ENCODE assay signal across 1 cellular context in genomic region chr20:645318-646106, GRCh38.
TF ChIP-seq lines count a peak whose summit lies in the region.

No MANE protein-coding gene starts in this region.

TF ChIP-seq in GM12878, 131 proteins besides CTCF, POLR2A, EP300 and RAD21 (continued from another document and continues in another):
- TF ChIP-seq, protein P1, sequence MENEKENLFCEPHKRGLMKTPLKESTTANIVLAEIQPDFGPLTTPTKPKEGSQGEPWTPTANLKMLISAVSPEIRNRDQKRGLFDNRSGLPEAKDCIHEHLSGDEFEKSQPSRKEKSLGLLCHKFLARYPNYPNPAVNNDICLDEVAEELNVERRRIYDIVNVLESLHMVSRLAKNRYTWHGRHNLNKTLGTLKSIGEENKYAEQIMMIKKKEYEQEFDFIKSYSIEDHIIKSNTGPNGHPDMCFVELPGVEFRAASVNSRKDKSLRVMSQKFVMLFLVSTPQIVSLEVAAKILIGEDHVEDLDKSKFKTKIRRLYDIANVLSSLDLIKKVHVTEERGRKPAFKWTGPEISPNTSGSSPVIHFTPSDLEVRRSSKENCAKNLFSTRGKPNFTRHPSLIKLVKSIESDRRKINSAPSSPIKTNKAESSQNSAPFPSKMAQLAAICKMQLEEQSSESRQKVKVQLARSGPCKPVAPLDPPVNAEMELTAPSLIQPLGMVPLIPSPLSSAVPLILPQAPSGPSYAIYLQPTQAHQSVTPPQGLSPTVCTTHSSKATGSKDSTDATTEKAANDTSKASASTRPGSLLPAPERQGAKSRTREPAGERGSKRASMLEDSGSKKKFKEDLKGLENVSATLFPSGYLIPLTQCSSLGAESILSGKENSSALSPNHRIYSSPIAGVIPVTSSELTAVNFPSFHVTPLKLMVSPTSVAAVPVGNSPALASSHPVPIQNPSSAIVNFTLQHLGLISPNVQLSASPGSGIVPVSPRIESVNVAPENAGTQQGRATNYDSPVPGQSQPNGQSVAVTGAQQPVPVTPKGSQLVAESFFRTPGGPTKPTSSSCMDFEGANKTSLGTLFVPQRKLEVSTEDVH (IDR thresholded peaks at IDR 0.05; ENCODE audit: low read depth, partially characterized antibody) = no peak
- no peak for TF ChIP-seq ZNF24 (IDR thresholded peaks at IDR 0.05)
- TF ChIP-seq BHLHE40 (IDR thresholded peaks at IDR 0.05; ENCODE audit: borderline replicate concordance in 1 of 2, low read depth in 2 of 2, low read length in 1 of 2) = peak; percentile 27 to 39; a peak in 1 of 4 replicates
- TF ChIP-seq RBBP5 (conservative IDR thresholded peaks at IDR 0.05) = no peak
- TF ChIP-seq, protein P2, sequence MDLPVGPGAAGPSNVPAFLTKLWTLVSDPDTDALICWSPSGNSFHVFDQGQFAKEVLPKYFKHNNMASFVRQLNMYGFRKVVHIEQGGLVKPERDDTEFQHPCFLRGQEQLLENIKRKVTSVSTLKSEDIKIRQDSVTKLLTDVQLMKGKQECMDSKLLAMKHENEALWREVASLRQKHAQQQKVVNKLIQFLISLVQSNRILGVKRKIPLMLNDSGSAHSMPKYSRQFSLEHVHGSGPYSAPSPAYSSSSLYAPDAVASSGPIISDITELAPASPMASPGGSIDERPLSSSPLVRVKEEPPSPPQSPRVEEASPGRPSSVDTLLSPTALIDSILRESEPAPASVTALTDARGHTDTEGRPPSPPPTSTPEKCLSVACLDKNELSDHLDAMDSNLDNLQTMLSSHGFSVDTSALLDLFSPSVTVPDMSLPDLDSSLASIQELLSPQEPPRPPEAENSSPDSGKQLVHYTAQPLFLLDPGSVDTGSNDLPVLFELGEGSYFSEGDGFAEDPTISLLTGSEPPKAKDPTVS (IDR thresholded peaks at IDR 0.05; ENCODE audit: low read depth, low read length) = no peak
- TF ChIP-seq, protein P3, sequence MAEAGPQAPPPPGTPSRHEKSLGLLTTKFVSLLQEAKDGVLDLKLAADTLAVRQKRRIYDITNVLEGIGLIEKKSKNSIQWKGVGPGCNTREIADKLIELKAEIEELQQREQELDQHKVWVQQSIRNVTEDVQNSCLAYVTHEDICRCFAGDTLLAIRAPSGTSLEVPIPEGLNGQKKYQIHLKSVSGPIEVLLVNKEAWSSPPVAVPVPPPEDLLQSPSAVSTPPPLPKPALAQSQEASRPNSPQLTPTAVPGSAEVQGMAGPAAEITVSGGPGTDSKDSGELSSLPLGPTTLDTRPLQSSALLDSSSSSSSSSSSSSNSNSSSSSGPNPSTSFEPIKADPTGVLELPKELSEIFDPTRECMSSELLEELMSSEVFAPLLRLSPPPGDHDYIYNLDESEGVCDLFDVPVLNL (IDR thresholded peaks at IDR 0.05; ENCODE audit: low read depth, low read length) = no peak
- no peak for TF ChIP-seq SRF (IDR thresholded peaks at IDR 0.05; ENCODE audit: low read depth in 2 of 2, low read length in 2 of 2)
- TF ChIP-seq EGR1 (IDR thresholded peaks at IDR 0.05; ENCODE audit: borderline replicate concordance in 1 of 2, low read depth in 2 of 2, low read length in 2 of 2) = peak in 1 of 2 experiments; percentile 53; a peak in 1 of 3 replicates
- TF ChIP-seq, protein P4, sequence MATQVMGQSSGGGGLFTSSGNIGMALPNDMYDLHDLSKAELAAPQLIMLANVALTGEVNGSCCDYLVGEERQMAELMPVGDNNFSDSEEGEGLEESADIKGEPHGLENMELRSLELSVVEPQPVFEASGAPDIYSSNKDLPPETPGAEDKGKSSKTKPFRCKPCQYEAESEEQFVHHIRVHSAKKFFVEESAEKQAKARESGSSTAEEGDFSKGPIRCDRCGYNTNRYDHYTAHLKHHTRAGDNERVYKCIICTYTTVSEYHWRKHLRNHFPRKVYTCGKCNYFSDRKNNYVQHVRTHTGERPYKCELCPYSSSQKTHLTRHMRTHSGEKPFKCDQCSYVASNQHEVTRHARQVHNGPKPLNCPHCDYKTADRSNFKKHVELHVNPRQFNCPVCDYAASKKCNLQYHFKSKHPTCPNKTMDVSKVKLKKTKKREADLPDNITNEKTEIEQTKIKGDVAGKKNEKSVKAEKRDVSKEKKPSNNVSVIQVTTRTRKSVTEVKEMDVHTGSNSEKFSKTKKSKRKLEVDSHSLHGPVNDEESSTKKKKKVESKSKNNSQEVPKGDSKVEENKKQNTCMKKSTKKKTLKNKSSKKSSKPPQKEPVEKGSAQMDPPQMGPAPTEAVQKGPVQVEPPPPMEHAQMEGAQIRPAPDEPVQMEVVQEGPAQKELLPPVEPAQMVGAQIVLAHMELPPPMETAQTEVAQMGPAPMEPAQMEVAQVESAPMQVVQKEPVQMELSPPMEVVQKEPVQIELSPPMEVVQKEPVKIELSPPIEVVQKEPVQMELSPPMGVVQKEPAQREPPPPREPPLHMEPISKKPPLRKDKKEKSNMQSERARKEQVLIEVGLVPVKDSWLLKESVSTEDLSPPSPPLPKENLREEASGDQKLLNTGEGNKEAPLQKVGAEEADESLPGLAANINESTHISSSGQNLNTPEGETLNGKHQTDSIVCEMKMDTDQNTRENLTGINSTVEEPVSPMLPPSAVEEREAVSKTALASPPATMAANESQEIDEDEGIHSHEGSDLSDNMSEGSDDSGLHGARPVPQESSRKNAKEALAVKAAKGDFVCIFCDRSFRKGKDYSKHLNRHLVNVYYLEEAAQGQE (IDR thresholded peaks at IDR 0.05; ENCODE audit: low read depth, low read length) = no peak
- TF ChIP-seq CBFB (IDR thresholded peaks at IDR 0.05; ENCODE audit: low read depth) = no peak
- TF ChIP-seq ZZZ3 (IDR thresholded peaks at IDR 0.05; ENCODE audit: control insufficient read depth, insufficient read length, low read depth) = no peak
- TF ChIP-seq, protein P5, sequence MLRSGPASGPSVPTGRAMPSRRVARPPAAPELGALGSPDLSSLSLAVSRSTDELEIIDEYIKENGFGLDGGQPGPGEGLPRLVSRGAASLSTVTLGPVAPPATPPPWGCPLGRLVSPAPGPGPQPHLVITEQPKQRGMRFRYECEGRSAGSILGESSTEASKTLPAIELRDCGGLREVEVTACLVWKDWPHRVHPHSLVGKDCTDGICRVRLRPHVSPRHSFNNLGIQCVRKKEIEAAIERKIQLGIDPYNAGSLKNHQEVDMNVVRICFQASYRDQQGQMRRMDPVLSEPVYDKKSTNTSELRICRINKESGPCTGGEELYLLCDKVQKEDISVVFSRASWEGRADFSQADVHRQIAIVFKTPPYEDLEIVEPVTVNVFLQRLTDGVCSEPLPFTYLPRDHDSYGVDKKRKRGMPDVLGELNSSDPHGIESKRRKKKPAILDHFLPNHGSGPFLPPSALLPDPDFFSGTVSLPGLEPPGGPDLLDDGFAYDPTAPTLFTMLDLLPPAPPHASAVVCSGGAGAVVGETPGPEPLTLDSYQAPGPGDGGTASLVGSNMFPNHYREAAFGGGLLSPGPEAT (IDR thresholded peaks at IDR 0.05; ENCODE audit: low read depth) = no peak
- no peak for TF ChIP-seq NR2C1 (IDR thresholded peaks at IDR 0.05)
- TF ChIP-seq MYC (IDR thresholded peaks at IDR 0.05; ENCODE audit: insufficient read depth, insufficient read length, insufficient replicate concordance, low read length, severe bottlenecking) = no peak
- TF ChIP-seq, protein P6, sequence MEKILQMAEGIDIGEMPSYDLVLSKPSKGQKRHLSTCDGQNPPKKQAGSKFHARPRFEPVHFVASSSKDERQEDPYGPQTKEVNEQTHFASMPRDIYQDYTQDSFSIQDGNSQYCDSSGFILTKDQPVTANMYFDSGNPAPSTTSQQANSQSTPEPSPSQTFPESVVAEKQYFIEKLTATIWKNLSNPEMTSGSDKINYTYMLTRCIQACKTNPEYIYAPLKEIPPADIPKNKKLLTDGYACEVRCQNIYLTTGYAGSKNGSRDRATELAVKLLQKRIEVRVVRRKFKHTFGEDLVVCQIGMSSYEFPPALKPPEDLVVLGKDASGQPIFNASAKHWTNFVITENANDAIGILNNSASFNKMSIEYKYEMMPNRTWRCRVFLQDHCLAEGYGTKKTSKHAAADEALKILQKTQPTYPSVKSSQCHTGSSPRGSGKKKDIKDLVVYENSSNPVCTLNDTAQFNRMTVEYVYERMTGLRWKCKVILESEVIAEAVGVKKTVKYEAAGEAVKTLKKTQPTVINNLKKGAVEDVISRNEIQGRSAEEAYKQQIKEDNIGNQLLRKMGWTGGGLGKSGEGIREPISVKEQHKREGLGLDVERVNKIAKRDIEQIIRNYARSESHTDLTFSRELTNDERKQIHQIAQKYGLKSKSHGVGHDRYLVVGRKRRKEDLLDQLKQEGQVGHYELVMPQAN (conservative IDR thresholded peaks at IDR 0.05) = no peak
- no peak for TF ChIP-seq PAX5 (IDR thresholded peaks at IDR 0.05; ENCODE audit: borderline replicate concordance, low read depth, low read length)
- TF ChIP-seq HDGF (IDR thresholded peaks at IDR 0.05) = no peak
- TF ChIP-seq RAD51 (IDR thresholded peaks at IDR 0.05) = no peak
- TF ChIP-seq, protein P7, sequence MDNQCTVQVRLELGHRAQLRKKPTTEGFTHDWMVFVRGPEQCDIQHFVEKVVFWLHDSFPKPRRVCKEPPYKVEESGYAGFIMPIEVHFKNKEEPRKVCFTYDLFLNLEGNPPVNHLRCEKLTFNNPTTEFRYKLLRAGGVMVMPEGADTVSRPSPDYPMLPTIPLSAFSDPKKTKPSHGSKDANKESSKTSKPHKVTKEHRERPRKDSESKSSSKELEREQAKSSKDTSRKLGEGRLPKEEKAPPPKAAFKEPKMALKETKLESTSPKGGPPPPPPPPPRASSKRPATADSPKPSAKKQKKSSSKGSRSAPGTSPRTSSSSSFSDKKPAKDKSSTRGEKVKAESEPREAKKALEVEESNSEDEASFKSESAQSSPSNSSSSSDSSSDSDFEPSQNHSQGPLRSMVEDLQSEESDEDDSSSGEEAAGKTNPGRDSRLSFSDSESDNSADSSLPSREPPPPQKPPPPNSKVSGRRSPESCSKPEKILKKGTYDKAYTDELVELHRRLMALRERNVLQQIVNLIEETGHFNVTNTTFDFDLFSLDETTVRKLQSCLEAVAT (IDR thresholded peaks at IDR 0.05) = 0 out of 2 replicates have a peak, but pooled peaks have one; percentile 36
- TF ChIP-seq MXI1 (IDR thresholded peaks at IDR 0.05; ENCODE audit: low read depth, low read length) = 0 out of 2 replicates have a peak, but pooled peaks have one; percentile 19
- no peak for TF ChIP-seq RFX5 (IDR thresholded peaks at IDR 0.05; ENCODE audit: low read depth, low read length)
- TF ChIP-seq CBX3 (IDR thresholded peaks at IDR 0.05; ENCODE audit: borderline replicate concordance, low read depth) = no peak
- TF ChIP-seq ZBED1 (IDR thresholded peaks at IDR 0.05; ENCODE audit: borderline replicate concordance) = no peak
- TF ChIP-seq HDAC2 (IDR thresholded peaks at IDR 0.05) = no peak
- 0 out of 2 replicates have a peak, but pooled peaks have one; percentile 20 for TF ChIP-seq SPI1 (IDR thresholded peaks at IDR 0.05; ENCODE audit: borderline replicate concordance, insufficient read depth, low read depth, low read length)
- TF ChIP-seq ZNF207 (IDR thresholded peaks at IDR 0.05; ENCODE audit: borderline replicate concordance) = peak; percentile 76; the same call in 1 of the 2 replicates
- 0 out of 2 replicates have a peak, but pooled peaks have one; percentile 10 for TF ChIP-seq IRF4 (IDR thresholded peaks at IDR 0.05; ENCODE audit: low read depth, low read length)
- TF ChIP-seq, protein P8, sequence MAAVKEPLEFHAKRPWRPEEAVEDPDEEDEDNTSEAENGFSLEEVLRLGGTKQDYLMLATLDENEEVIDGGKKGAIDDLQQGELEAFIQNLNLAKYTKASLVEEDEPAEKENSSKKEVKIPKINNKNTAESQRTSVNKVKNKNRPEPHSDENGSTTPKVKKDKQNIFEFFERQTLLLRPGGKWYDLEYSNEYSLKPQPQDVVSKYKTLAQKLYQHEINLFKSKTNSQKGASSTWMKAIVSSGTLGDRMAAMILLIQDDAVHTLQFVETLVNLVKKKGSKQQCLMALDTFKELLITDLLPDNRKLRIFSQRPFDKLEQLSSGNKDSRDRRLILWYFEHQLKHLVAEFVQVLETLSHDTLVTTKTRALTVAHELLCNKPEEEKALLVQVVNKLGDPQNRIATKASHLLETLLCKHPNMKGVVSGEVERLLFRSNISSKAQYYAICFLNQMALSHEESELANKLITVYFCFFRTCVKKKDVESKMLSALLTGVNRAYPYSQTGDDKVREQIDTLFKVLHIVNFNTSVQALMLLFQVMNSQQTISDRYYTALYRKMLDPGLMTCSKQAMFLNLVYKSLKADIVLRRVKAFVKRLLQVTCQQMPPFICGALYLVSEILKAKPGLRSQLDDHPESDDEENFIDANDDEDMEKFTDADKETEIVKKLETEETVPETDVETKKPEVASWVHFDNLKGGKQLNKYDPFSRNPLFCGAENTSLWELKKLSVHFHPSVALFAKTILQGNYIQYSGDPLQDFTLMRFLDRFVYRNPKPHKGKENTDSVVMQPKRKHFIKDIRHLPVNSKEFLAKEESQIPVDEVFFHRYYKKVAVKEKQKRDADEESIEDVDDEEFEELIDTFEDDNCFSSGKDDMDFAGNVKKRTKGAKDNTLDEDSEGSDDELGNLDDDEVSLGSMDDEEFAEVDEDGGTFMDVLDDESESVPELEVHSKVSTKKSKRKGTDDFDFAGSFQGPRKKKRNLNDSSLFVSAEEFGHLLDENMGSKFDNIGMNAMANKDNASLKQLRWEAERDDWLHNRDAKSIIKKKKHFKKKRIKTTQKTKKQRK (IDR thresholded peaks at IDR 0.05; ENCODE audit: low read depth, low read length) = no peak
- TF ChIP-seq USF1 (IDR thresholded peaks at IDR 0.05; ENCODE audit: borderline replicate concordance, extremely low read length, insufficient read depth, low read depth, low read length) = no peak
- TF ChIP-seq SMC3 (IDR thresholded peaks at IDR 0.05; ENCODE audit: borderline replicate concordance, low read length) = peak; percentile 95
- no peak for TF ChIP-seq ZNF274 (IDR thresholded peaks at IDR 0.05; ENCODE audit: insufficient read depth, insufficient read length)
- no peak for TF ChIP-seq CREM (IDR thresholded peaks at IDR 0.05; ENCODE audit: low read depth)
- no peak for TF ChIP-seq MEF2B (IDR thresholded peaks at IDR 0.05; ENCODE audit: partially characterized antibody, poor library complexity, severe bottlenecking)
- TF ChIP-seq YY1 (IDR thresholded peaks at IDR 0.05; ENCODE audit: low read depth, low read length) = peak; percentile 67; the same call in 1 of the 2 replicates
- TF ChIP-seq GATAD2B (conservative IDR thresholded peaks at IDR 0.05; ENCODE audit: low read depth) = no peak; the same call in 1 of the 2 replicates
- no peak for TF ChIP-seq STAT1 (conservative IDR thresholded peaks at IDR 0.05)
- TF ChIP-seq STAT3 (IDR thresholded peaks at IDR 0.05; ENCODE audit: low read depth, low read length) = no peak
- TF ChIP-seq SREBF2 (IDR thresholded peaks at IDR 0.05; ENCODE audit: low read length) = no peak
- no peak for TF ChIP-seq SIX5 (IDR thresholded peaks at IDR 0.05; ENCODE audit: low read depth, low read length, severe bottlenecking)
- no peak for TF ChIP-seq SUZ12 (IDR thresholded peaks at IDR 0.05; ENCODE audit: unreplicated experiment)
